In the genomic region with DNA sequence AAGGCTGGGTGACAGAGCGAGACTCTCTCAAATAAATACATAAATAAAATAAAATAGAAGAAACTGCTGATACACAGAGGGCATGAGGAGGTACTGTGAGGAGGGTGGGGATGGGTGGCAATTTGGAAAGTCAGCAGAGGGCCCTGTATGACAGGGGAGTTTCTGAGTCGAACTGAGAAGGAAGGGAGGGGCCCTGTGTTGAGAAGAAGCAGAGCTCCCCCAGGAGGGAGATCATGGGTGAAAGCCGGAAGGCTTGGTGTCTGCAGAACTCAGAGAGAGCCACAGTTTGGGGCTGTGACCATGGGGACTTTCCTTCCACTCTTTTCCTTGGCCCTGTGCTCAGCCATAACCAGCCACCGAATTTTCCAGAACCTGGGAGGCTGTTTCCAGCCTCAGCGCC, we compare ENCODE assay signal across 9 cellular contexts. TPM values are rescaled to one million over a fixed set of nuclear protein-coding genes. Genes with fewer than 3 reads are reported as not detected.
DNase-seq lines count a peak whose midpoint lies in the region; ATAC-seq and TF ChIP-seq lines count a peak whose summit lies in the region.
"Had no signal": no experiment of that assay in that cellular context is flagged by ENCODE, and none has a peak within 500 bp of the region (broad histone marks: within the 10 kb centered on the region; RNA-seq: fewer than 3 reads in every experiment).

No MANE protein-coding gene starts in this region.

- peak overlapping the region in 3 of 4 donors; percentile 3 to 53 (median 32) for H3K27ac ChIP-seq in Peyer's patch
- peak overlapping the region in 15 of 21 experiments; percentile 9 to 75 (median 67) for H3K27ac ChIP-seq in skin epidermis

- H3K27me3 ChIP-seq in Peyer's patch, result no peaks in the 10 kb centered on the region

- TF ChIP-seq CTCF in GM12865 (IDR thresholded peaks at IDR 0.05; ENCODE audit: insufficient read depth, low read depth, low read length, missing control alignments) (peak; percentile 12), Peyer's patch (IDR thresholded peaks at IDR 0.05) (no peak)

- TF ChIP-seq POLR2A in Peyer's patch (IDR thresholded peaks at IDR 0.05), result no peak

- no peaks in the 10 kb centered on the region for H3K36me3 ChIP-seq in Peyer's patch

- peaks cover 0 to 42% (median 0%) of the 10 kb centered on the region in 4 donors for H3K4me1 ChIP-seq in Peyer's patch

- peak; percentile 67 for DNase-seq in GM12865 (ENCODE audit: low read depth)
- DNase-seq in Peyer's patch, result no peak
- DNase-seq in central memory CD4-positive, alpha-beta T cell, result peak; percentile 22
- no peak for DNase-seq in islet precursor cell
- no peak for DNase-seq in DMS153 treated with DMSO at 0.1 percent for 48 hours (lab: John Stamatoyannopoulos, UW; ENCODE audit: unreplicated experiment)
- DNase-seq: head of caudate nucleus, NCI-H2029 had no signal

- no peak overlapping the region for H3K4me3 ChIP-seq in GM12865 (ENCODE audit: low read depth, low read length)
- no peak overlapping the region for H3K4me3 ChIP-seq in Peyer's patch
- H3K4me3 ChIP-seq in skin epidermis, result no peak overlapping the region

- H3K9me3 ChIP-seq in Peyer's patch, result no peaks in the 10 kb centered on the region

- no peak for ATAC-seq in HG03108 (IDR thresholded peaks at IDR 0.05; ENCODE audit: unreplicated experiment)

RNA-seq across cellular contexts. Expression of a gene that starts 24.8 kb away (rescaled TPM):
- total RNA-seq in Peyer's patch, result 10 to 100 TPM; 15.8 to 42.9 (median 31.3) TPM

Comparison
In these comparisons a context has a peak if more than half of its experiments do, and no peak if none do; other contexts are left out.
1. DNase-seq: peak in GM12865 (single experiment) and central memory CD4-positive, alpha-beta T cell (single experiment); none in Peyer's patch (0 of 3), islet precursor cell (single experiment) and DMS153 treated with DMSO at 0.1 percent for 48 hours (single experiment).